In the genomic region with DNA sequence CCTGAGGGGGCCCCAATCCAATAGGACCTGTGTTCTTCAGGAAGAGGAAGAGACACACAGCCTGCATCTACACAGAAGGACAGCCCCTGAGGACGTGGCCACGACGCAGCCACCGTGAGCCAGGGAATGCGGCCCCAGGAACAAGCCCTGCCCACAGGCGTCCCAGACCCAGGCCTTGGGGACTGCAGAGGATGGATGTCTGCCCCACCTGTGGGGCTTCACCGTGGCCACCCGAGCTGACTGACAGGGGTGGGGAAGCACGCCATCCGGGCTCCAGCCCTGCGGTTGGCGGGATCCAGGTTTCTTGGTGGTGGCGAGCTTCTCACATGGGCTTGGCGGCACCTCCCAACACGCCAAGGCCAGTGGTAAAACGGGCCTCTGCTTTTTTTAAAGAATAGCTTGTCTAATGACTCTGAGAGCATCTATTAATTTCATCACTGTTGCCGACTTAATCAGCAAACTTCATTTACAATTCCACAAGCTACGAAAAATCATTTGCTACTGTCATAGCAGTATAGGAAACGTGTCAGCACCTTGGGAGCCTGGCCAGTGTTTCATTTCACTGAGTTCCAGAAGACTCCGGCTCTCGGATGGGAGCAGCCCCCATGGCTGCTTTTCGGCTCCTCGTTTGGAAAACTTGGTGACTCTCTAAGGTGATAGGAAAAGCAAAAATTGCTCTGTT, we compare ENCODE assay signal across 26 cellular contexts.
"Had no signal": no experiment of that assay in that cellular context is flagged by ENCODE, and none has a peak within 500 bp of the region (broad histone marks: within the 10 kb centered on the region; RNA-seq: fewer than 3 reads in every experiment).

No MANE protein-coding gene starts in this region.

- H3K36me3 Mint-ChIP-seq: immature natural killer cell; mesothelial cell of epicardium; naive B cell; natural killer cell; neural progenitor cell; stimulated activated naive B cell treated with anti-CD40 and anti-IgM and Interleukin-4, amounts not matched to agents 10 μg/mL and 1 μg/mL and 100 μg/mL, for 72 hours; type B pancreatic cell had no signal

- H3K36me3 ChIP-seq: lower lobe of right lung, neural progenitor cell, ovary, right atrium auricular region, right lobe of liver, stomach, thoracic aorta, tibial artery, vagina had no signal

- H3K4me1 Mint-ChIP-seq: mesothelial cell of epicardium; naive B cell; natural killer cell; stimulated activated naive B cell treated with anti-CD40 and anti-IgM and Interleukin-4, amounts not matched to agents 10 μg/mL and 1 μg/mL and 100 μg/mL, for 72 hours had no signal

- ATAC-seq: lower lobe of right lung; natural killer cell; right lobe of liver; stimulated activated naive B cell treated with anti-CD40 and anti-IgM and Interleukin-4, amounts not matched to agents 10 μg/mL and 1 μg/mL and 100 μg/mL, for 72 hours; stimulated activated naive CD8-positive, alpha-beta T cell treated with anti-CD3 and anti-CD28 coated beads, Interleukin-15, Interleukin-2, amounts not matched to agents 100 U/mL and 50 U/mL, for 24 hours had no signal

- H3K27me3 Mint-ChIP-seq: naive B cell; stimulated activated naive B cell treated with anti-CD40 and anti-IgM and Interleukin-4, amounts not matched to agents 10 μg/mL and 1 μg/mL and 100 μg/mL, for 72 hours had no signal

- H3K27ac ChIP-seq: lower lobe of right lung, neural progenitor cell, ovary, right atrium auricular region, right lobe of liver, stomach, thoracic aorta, tibial artery, vagina had no signal

- H3K4me1 ChIP-seq: lower lobe of right lung, right atrium auricular region, right lobe of liver, stomach, vagina had no signal

- H3K4me2 ChIP-seq: neural progenitor cell, smooth muscle cell had no signal

- H3K4me3 ChIP-seq: lower lobe of right lung, neural progenitor cell, ovary, right atrium auricular region, right lobe of liver, smooth muscle cell, stomach, thoracic aorta, tibial artery, vagina had no signal

- H3K9me3 ChIP-seq: lower lobe of right lung, ovary, right atrium auricular region, right lobe of liver, stomach, thoracic aorta, tibial artery, vagina had no signal

- H3K27ac Mint-ChIP-seq: immature natural killer cell; mesothelial cell of epicardium; naive B cell; natural killer cell; nephron progenitor cell; neural progenitor cell; progenitor cell of endocrine pancreas; stimulated activated naive B cell treated with anti-CD40 and anti-IgM and Interleukin-4, amounts not matched to agents 10 μg/mL and 1 μg/mL and 100 μg/mL, for 72 hours; type B pancreatic cell had no signal

- H3K9me3 Mint-ChIP-seq: immature natural killer cell, mesothelial cell of epicardium, natural killer cell, nephron progenitor cell, neural progenitor cell, type B pancreatic cell had no signal

- H3K27me3 ChIP-seq: neural progenitor cell, ovary, right atrium auricular region, right lobe of liver, stomach, vagina had no signal

- H3K9ac ChIP-seq: neural progenitor cell had no signal

- H2AFZ ChIP-seq: neural progenitor cell had no signal

- DNase-seq: hypothalamus; immature natural killer cell; lower lobe of right lung; mammary epithelial cell; mesendoderm; naive B cell; natural killer cell; nephron progenitor cell; ovary; stimulated activated CD4-positive, alpha-beta T cell treated with anti-CD3 and anti-CD28 coated beads, Interleukin-12 subunit alpha, Interleukin-12 subunit beta, amount 100 ng/mL, for 4 hours; stimulated activated CD4-positive, alpha-beta T cell treated with anti-CD3 and anti-CD28 coated beads, Interleukin-15, amount 100 ng/mL, for 24 hours; stimulated activated CD4-positive, alpha-beta T cell treated with anti-CD3 and anti-CD28 coated beads, Interleukin-2, amount 100 ng/mL, for 24 hours; stimulated activated CD4-positive, alpha-beta T cell treated with anti-CD3 and anti-CD28 coated beads, Interleukin-4, amount 100 ng/mL, for 1 hour; stimulated activated naive B cell treated with anti-CD40 and anti-IgM and Interleukin-4, amounts not matched to agents 10 μg/mL and 1 μg/mL and 100 μg/mL, for 72 hours; stimulated activated naive CD8-positive, alpha-beta T cell treated with anti-CD3 and anti-CD28 coated beads, Interleukin-15, Interleukin-2, amounts not matched to agents 100 U/mL and 50 U/mL, for 24 hours; stomach; tibial artery had no signal

- H3K4me3 Mint-ChIP-seq: immature natural killer cell; mesothelial cell of epicardium; natural killer cell; nephron progenitor cell; neural progenitor cell; stimulated activated naive B cell treated with anti-CD40 and anti-IgM and Interleukin-4, amounts not matched to agents 10 μg/mL and 1 μg/mL and 100 μg/mL, for 72 hours; type B pancreatic cell had no signal
